ENCODE assay signal across 1 cellular context in the genomic region with DNA sequence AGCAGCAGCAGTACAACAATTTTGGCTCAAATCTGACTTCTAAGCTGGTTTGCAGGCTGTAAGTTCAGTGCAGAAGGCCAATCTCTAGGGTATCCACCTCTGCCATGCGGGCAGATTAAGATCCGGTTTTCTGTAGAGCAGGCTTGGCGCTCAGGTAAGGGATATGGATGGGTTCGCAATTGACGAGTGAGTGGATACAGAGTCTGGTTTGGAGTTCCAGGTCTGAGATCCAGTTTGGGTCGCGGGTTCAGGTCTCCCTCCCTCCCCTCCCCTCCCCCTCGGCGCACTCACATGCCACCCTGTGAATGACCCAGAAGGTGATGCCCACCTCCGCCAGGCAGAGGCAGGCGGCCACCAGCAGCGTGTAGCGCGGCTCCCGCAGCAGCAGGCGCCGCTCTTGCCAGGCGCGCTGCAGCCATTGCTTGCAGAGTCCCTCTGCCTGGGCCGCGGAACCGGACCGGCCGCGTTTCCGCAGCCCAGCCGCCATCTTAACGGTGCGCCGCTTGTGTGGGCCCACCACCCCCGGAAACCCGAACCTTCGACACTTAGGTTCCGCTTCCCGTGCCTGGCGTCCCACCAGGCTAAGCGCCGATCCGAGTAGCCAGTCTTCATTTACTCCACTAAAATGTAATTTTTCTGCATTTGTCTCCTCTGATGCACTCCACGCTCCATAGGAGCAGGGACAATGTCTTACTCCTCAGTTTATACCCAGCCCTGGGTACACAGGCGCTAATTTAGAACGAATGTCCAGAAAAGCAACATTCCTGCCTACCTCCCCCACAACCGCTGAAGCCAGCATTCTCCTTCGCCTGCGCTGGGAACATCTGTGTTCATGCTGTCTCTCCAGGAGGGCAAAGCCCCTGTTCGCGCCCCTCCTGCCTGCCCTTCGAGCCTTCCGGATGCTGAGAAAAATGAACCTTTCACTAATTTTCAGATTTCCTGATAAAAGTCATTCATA.
TF ChIP-seq lines count a peak whose summit lies in the region.

A gene (minus strand): TSS at position 509 of the 958 bp plus-strand sequence. CDS start 22 bp downstream, at position 487.

TF ChIP-seq in HepG2, 621 proteins besides CTCF, POLR2A, EP300 and RAD21 (continued from another document and continues in another):
- TF ChIP-seq, protein P1, sequence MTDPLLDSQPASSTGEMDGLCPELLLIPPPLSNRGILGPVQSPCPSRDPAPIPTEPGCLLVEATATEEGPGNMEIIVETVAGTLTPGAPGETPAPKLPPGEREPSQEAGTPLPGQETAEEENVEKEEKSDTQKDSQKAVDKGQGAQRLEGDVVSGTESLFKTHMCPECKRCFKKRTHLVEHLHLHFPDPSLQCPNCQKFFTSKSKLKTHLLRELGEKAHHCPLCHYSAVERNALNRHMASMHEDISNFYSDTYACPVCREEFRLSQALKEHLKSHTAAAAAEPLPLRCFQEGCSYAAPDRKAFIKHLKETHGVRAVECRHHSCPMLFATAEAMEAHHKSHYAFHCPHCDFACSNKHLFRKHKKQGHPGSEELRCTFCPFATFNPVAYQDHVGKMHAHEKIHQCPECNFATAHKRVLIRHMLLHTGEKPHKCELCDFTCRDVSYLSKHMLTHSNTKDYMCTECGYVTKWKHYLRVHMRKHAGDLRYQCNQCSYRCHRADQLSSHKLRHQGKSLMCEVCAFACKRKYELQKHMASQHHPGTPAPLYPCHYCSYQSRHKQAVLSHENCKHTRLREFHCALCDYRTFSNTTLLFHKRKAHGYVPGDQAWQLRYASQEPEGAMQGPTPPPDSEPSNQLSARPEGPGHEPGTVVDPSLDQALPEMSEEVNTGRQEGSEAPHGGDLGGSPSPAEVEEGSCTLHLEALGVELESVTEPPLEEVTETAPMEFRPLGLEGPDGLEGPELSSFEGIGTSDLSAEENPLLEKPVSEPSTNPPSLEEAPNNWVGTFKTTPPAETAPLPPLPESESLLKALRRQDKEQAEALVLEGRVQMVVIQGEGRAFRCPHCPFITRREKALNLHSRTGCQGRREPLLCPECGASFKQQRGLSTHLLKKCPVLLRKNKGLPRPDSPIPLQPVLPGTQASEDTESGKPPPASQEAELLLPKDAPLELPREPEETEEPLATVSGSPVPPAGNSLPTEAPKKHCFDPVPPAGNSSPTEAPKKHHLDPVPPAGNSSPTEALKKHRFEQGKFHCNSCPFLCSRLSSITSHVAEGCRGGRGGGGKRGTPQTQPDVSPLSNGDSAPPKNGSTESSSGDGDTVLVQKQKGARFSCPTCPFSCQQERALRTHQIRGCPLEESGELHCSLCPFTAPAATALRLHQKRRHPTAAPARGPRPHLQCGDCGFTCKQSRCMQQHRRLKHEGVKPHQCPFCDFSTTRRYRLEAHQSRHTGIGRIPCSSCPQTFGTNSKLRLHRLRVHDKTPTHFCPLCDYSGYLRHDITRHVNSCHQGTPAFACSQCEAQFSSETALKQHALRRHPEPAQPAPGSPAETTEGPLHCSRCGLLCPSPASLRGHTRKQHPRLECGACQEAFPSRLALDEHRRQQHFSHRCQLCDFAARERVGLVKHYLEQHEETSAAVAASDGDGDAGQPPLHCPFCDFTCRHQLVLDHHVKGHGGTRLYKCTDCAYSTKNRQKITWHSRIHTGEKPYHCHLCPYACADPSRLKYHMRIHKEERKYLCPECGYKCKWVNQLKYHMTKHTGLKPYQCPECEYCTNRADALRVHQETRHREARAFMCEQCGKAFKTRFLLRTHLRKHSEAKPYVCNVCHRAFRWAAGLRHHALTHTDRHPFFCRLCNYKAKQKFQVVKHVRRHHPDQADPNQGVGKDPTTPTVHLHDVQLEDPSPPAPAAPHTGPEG (CRISPR knock-in tag; IDR thresholded peaks at IDR 0.05), result no peak
- TF ChIP-seq ZNF432 (CRISPR knock-in tag; IDR thresholded peaks at IDR 0.05; ENCODE audit: borderline replicate concordance), result no peak
- TF ChIP-seq, protein P2, sequence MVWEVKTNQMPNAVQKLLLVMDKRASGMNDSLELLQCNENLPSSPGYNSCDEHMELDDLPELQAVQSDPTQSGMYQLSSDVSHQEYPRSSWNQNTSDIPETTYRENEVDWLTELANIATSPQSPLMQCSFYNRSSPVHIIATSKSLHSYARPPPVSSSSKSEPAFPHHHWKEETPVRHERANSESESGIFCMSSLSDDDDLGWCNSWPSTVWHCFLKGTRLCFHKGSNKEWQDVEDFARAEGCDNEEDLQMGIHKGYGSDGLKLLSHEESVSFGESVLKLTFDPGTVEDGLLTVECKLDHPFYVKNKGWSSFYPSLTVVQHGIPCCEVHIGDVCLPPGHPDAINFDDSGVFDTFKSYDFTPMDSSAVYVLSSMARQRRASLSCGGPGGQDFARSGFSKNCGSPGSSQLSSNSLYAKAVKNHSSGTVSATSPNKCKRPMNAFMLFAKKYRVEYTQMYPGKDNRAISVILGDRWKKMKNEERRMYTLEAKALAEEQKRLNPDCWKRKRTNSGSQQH (CRISPR knock-in tag; IDR thresholded peaks at IDR 0.05; ENCODE audit: low read depth), result peak; percentile 78
- TF ChIP-seq, protein P3, sequence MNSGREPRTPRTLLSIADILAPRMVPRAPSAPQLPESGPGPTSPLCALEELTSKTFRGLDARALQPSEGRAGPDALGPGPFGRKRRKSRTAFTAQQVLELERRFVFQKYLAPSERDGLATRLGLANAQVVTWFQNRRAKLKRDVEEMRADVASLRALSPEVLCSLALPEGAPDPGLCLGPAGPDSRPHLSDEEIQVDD (CRISPR knock-in tag; IDR thresholded peaks at IDR 0.05; ENCODE audit: borderline replicate concordance), result no peak
- TF ChIP-seq GATAD2A (CRISPR knock-in tag; IDR thresholded peaks at IDR 0.05), result 0 out of 2 replicates have a peak, but pooled peaks have one; percentile 45
- TF ChIP-seq, protein P4, sequence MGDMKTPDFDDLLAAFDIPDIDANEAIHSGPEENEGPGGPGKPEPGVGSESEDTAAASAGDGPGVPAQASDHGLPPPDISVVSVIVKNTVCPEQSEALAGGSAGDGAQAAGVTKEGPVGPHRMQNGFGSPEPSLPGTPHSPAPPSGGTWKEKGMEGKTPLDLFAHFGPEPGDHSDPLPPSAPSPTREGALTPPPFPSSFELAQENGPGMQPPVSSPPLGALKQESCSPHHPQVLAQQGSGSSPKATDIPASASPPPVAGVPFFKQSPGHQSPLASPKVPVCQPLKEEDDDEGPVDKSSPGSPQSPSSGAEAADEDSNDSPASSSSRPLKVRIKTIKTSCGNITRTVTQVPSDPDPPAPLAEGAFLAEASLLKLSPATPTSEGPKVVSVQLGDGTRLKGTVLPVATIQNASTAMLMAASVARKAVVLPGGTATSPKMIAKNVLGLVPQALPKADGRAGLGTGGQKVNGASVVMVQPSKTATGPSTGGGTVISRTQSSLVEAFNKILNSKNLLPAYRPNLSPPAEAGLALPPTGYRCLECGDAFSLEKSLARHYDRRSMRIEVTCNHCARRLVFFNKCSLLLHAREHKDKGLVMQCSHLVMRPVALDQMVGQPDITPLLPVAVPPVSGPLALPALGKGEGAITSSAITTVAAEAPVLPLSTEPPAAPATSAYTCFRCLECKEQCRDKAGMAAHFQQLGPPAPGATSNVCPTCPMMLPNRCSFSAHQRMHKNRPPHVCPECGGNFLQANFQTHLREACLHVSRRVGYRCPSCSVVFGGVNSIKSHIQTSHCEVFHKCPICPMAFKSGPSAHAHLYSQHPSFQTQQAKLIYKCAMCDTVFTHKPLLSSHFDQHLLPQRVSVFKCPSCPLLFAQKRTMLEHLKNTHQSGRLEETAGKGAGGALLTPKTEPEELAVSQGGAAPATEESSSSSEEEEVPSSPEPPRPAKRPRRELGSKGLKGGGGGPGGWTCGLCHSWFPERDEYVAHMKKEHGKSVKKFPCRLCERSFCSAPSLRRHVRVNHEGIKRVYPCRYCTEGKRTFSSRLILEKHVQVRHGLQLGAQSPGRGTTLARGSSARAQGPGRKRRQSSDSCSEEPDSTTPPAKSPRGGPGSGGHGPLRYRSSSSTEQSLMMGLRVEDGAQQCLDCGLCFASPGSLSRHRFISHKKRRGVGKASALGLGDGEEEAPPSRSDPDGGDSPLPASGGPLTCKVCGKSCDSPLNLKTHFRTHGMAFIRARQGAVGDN (CRISPR knock-in tag; IDR thresholded peaks at IDR 0.05), result peak; percentile 57; the same call in 1 of the 2 replicates
- TF ChIP-seq ZSCAN20 (CRISPR knock-in tag; IDR thresholded peaks at IDR 0.05; ENCODE audit: borderline replicate concordance), result no peak
- peak; percentile 68 for TF ChIP-seq NR2C2 (CRISPR knock-in tag; IDR thresholded peaks at IDR 0.05; ENCODE audit: borderline replicate concordance)
- TF ChIP-seq ZFYVE20 (CRISPR knock-in tag; IDR thresholded peaks at IDR 0.05; ENCODE audit: borderline replicate concordance, low read depth), result peak; percentile 78; the same call in 1 of the 2 replicates
- peak; percentile 61; the same call in 1 of the 2 replicates for TF ChIP-seq CEBPG (CRISPR knock-in tag; IDR thresholded peaks at IDR 0.05)
- no peak for TF ChIP-seq ZNF816 (CRISPR knock-in tag; IDR thresholded peaks at IDR 0.05; ENCODE audit: borderline replicate concordance)
- TF ChIP-seq, protein P5, sequence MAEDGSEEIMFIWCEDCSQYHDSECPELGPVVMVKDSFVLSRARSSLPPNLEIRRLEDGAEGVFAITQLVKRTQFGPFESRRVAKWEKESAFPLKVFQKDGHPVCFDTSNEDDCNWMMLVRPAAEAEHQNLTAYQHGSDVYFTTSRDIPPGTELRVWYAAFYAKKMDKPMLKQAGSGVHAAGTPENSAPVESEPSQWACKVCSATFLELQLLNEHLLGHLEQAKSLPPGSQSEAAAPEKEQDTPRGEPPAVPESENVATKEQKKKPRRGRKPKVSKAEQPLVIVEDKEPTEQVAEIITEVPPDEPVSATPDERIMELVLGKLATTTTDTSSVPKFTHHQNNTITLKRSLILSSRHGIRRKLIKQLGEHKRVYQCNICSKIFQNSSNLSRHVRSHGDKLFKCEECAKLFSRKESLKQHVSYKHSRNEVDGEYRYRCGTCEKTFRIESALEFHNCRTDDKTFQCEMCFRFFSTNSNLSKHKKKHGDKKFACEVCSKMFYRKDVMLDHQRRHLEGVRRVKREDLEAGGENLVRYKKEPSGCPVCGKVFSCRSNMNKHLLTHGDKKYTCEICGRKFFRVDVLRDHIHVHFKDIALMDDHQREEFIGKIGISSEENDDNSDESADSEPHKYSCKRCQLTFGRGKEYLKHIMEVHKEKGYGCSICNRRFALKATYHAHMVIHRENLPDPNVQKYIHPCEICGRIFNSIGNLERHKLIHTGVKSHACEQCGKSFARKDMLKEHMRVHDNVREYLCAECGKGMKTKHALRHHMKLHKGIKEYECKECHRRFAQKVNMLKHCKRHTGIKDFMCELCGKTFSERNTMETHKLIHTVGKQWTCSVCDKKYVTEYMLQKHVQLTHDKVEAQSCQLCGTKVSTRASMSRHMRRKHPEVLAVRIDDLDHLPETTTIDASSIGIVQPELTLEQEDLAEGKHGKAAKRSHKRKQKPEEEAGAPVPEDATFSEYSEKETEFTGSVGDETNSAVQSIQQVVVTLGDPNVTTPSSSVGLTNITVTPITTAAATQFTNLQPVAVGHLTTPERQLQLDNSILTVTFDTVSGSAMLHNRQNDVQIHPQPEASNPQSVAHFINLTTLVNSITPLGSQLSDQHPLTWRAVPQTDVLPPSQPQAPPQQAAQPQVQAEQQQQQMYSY (CRISPR knock-in tag; IDR thresholded peaks at IDR 0.05), result peak; percentile 54
- no peak; the same call in 1 of the 2 replicates for TF ChIP-seq MYNN (CRISPR knock-in tag; IDR thresholded peaks at IDR 0.05; ENCODE audit: low read depth)
- no peak for TF ChIP-seq SUZ12 (IDR thresholded peaks at IDR 0.05; ENCODE audit: low read depth, low read length)
- no peak for TF ChIP-seq ATAD3A (CRISPR knock-in tag; IDR thresholded peaks at IDR 0.05)
- TF ChIP-seq, protein P6, sequence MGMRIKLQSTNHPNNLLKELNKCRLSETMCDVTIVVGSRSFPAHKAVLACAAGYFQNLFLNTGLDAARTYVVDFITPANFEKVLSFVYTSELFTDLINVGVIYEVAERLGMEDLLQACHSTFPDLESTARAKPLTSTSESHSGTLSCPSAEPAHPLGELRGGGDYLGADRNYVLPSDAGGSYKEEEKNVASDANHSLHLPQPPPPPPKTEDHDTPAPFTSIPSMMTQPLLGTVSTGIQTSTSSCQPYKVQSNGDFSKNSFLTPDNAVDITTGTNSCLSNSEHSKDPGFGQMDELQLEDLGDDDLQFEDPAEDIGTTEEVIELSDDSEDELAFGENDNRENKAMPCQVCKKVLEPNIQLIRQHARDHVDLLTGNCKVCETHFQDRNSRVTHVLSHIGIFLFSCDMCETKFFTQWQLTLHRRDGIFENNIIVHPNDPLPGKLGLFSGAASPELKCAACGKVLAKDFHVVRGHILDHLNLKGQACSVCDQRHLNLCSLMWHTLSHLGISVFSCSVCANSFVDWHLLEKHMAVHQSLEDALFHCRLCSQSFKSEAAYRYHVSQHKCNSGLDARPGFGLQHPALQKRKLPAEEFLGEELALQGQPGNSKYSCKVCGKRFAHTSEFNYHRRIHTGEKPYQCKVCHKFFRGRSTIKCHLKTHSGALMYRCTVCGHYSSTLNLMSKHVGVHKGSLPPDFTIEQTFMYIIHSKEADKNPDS (CRISPR knock-in tag; IDR thresholded peaks at IDR 0.05), result 0 out of 2 replicates have a peak, but pooled peaks have one; percentile 29
- peak; percentile 28; the same call in 1 of the 2 replicates for TF ChIP-seq ZNF34 (CRISPR knock-in tag; IDR thresholded peaks at IDR 0.05; ENCODE audit: borderline replicate concordance)
- no peak for TF ChIP-seq SRF (IDR thresholded peaks at IDR 0.05; ENCODE audit: low read depth, low read length)
- no peak for TF ChIP-seq ZNF550 (CRISPR knock-in tag; IDR thresholded peaks at IDR 0.05; ENCODE audit: borderline replicate concordance)
- peak; percentile 53 for TF ChIP-seq TBX2 (CRISPR knock-in tag; IDR thresholded peaks at IDR 0.05; ENCODE audit: borderline replicate concordance)
- TF ChIP-seq ELF4 (CRISPR knock-in tag; IDR thresholded peaks at IDR 0.05; ENCODE audit: borderline replicate concordance), result peak; percentile 71; the same call in 1 of the 2 replicates
- TF ChIP-seq ZNF383 (CRISPR knock-in tag; IDR thresholded peaks at IDR 0.05; ENCODE audit: borderline replicate concordance), result no peak
- no peak for TF ChIP-seq SNRNP70 (IDR thresholded peaks at IDR 0.05; ENCODE audit: low read depth, low read length)
- TF ChIP-seq SALL1 (CRISPR knock-in tag; IDR thresholded peaks at IDR 0.05), result peak; percentile 72
- TF ChIP-seq SAP130 (CRISPR knock-in tag; IDR thresholded peaks at IDR 0.05; ENCODE audit: low read depth), result peak; percentile 88
- 0 out of 2 replicates have a peak, but pooled peaks have one; percentile 68 for TF ChIP-seq SATB2 (CRISPR knock-in tag; IDR thresholded peaks at IDR 0.05)
- 0 out of 2 replicates have a peak, but pooled peaks have one; percentile 10 for TF ChIP-seq MEF2D (CRISPR knock-in tag; IDR thresholded peaks at IDR 0.05)
- peak; percentile 86 for TF ChIP-seq MAZ (IDR thresholded peaks at IDR 0.05; ENCODE audit: borderline replicate concordance, low read depth, low read length)
- peak; percentile 95 for TF ChIP-seq MAZ (CRISPR knock-in tag; IDR thresholded peaks at IDR 0.05; ENCODE audit: low read depth)
